Comparison of ENCODE assay signal across 13 cellular contexts in genomic region chr10:29946614-29946952, GRCh38.
DNase-seq lines count a peak whose midpoint lies in the region; ATAC-seq and TF ChIP-seq lines count a peak whose summit lies in the region.
"Had no signal": no experiment of that assay in that cellular context is flagged by ENCODE, and none has a peak within 500 bp of the region (broad histone marks: within the 10 kb centered on the region; RNA-seq: fewer than 3 reads in every experiment).

No MANE protein-coding gene starts in this region.

- H3F3A ChIP-seq in GM23338 (replicated peaks; ENCODE audit: low read depth) = no peaks in the 10 kb centered on the region

- H3K36me3 ChIP-seq in GM23338 (ENCODE audit: insufficient read depth) (no peaks in the 10 kb centered on the region), breast epithelium (no peaks in the 10 kb centered on the region), right lobe of liver (no peaks in the 10 kb centered on the region), skeletal muscle tissue (ENCODE audit: control insufficient read depth in 3 of 3, insufficient read depth in 3 of 3, low read length in 3 of 3) (no peaks in the 10 kb centered on the region), OCI-LY7 (ENCODE audit: insufficient read depth, low read length) (no peaks in the 10 kb centered on the region)

- 84% methylated on average over 3 of the region's 3 CpGs for WGBS in right lobe of liver (ENCODE audit: insufficient coverage, low coverage, low lambda C conversion rate, missing lambda C conversion rate)

- DNase-seq in GM23338 (ENCODE audit: low spot score) (no peak), breast epithelium (ENCODE audit: low spot score in 2 of 2) (no peak), right lobe of liver (no peak), OCI-LY7 (ENCODE audit: low spot score) (no peak)
- DNase-seq: activated CD8-positive, alpha-beta memory T cell treated with anti-CD3 and anti-CD28 coated beads for 24 hours; NCI-H187; NCI-H510A treated with DMSO at 0.1 percent for 48 hours; stimulated activated CD4-positive, alpha-beta T cell treated with anti-CD3 and anti-CD28 coated beads, Interleukin-15, amount 100 ng/mL, for 24 hours had no signal

- H2AFZ ChIP-seq in GM23338 (0 out of 2 replicates have a peak overlapping the region, but pooled peaks have one; percentile 32), OCI-LY7 (ENCODE audit: low read length) (no peak overlapping the region)

- TF ChIP-seq CTCF in GM23338 (conservative IDR thresholded peaks at IDR 0.05; ENCODE audit: low read depth in 2 of 2) (no peak), breast epithelium (IDR thresholded peaks at IDR 0.05) (no peak), right lobe of liver (IDR thresholded peaks at IDR 0.05) (no peak), OCI-LY7 (conservative IDR thresholded peaks at IDR 0.05; ENCODE audit: low read length) (no peak)

- H3K27ac Mint-ChIP-seq in GM23338 = no peak overlapping the region
- H3K27ac Mint-ChIP-seq: activated T-helper 17 cell treated with anti-CD3 and anti-CD28 coated beads, Interleukin-2, amount 50 U/mL, for 72 hours had no signal

- H3K4me3 Mint-ChIP-seq in GM23338 = no peak overlapping the region
- H3K4me3 Mint-ChIP-seq: activated T-helper 17 cell treated with anti-CD3 and anti-CD28 coated beads, Interleukin-2, amount 50 U/mL, for 72 hours had no signal

- H3K9ac ChIP-seq in skeletal muscle tissue (ENCODE audit: low read depth in 1 of 3, low read length in 3 of 3) = peak overlapping the region in 2 of 3 donors; percentile 70 to 81

- H3K27me3 ChIP-seq in GM23338 (ENCODE audit: insufficient read depth) = no peaks in the 10 kb centered on the region
- H3K27me3 ChIP-seq in breast epithelium = no peaks in the 10 kb centered on the region
- H3K27me3 ChIP-seq in right lobe of liver = no peaks in the 10 kb centered on the region
- H3K27me3 ChIP-seq in skeletal muscle tissue (ENCODE audit: control insufficient read depth in 3 of 3, insufficient read depth in 3 of 3, low read length in 3 of 3) = no peaks in the 10 kb centered on the region

- no peaks in the 10 kb centered on the region for H3K79me2 ChIP-seq in GM23338 (replicated peaks; ENCODE audit: insufficient read depth)
- no peaks in the 10 kb centered on the region for H3K79me2 ChIP-seq in OCI-LY7 (ENCODE audit: insufficient read depth, low read depth, low read length)

- POLR2A ChIA-PET in OCI-LY7 (lab: Charles Lee) = no interaction called here

- no peak for TF ChIP-seq POLR2A in breast epithelium (IDR thresholded peaks at IDR 0.05)
- no peak for TF ChIP-seq POLR2A in right lobe of liver (IDR thresholded peaks at IDR 0.05)

- CTCF ChIA-PET in OCI-LY7 (lab: Charles Lee; ENCODE audit: unreplicated experiment) = no interaction called here

- H3K27me3 Mint-ChIP-seq in GM23338 (ENCODE audit: insufficient read depth, low read depth, poor library complexity) = peaks cover 2% of the 10 kb centered on the region

- H3K36me3 Mint-ChIP-seq in GM23338 (ENCODE audit: low read depth) = no peaks in the 10 kb centered on the region

- intact Hi-C loops in breast epithelium (cut with DNase I; ENCODE audit: low total_unique reads) (no loop called here), right lobe of liver (cut with DNase I) (no loop called here), OCI-LY7 (cut with micrococcal nuclease; ENCODE audit: unreplicated experiment) (no loop called here)

- H3K4me2 ChIP-seq in GM23338 (no peak overlapping the region), OCI-LY7 (ENCODE audit: low read length) (no peak overlapping the region)

- no TSS peak for BruUV-seq in OCI-LY7 (replicated peaks; lab: Mats Ljungman, UMichigan)

- H3K4me3 ChIP-seq in GM23338 = no peak overlapping the region
- no peak overlapping the region for H3K4me3 ChIP-seq in breast epithelium
- no peak overlapping the region for H3K4me3 ChIP-seq in right lobe of liver
- H3K4me3 ChIP-seq in skeletal muscle tissue (ENCODE audit: low read length in 3 of 3) = peak overlapping the region; percentile 46 to 61 (median 60)
- no peak overlapping the region for H3K4me3 ChIP-seq in OCI-LY7 (ENCODE audit: low read depth, low read length, poor library complexity, severe bottlenecking)

- no peaks in the 10 kb centered on the region for H3K9me3 Mint-ChIP-seq in GM23338
- H3K9me3 Mint-ChIP-seq: activated T-helper 17 cell treated with anti-CD3 and anti-CD28 coated beads, Interleukin-2, amount 50 U/mL, for 72 hours had no signal

- H3K4me1 ChIP-seq in GM23338 (ENCODE audit: insufficient read depth) (no peaks in the 10 kb centered on the region), breast epithelium (peaks cover 9 to 17% of the 10 kb centered on the region in 2 donors), right lobe of liver (peaks cover 0 to 37% (median 20%) of the 10 kb centered on the region in 4 donors), skeletal muscle tissue (ENCODE audit: control insufficient read depth in 3 of 3, insufficient read depth in 3 of 3, low read length in 3 of 3) (peaks cover 21 to 31% (median 25%) of the 10 kb centered on the region in 3 donors), OCI-LY7 (ENCODE audit: insufficient read depth, low read length, poor library complexity, severe bottlenecking) (no peaks in the 10 kb centered on the region)

- H3K9me2 ChIP-seq in GM23338 (ENCODE audit: insufficient read depth) (no peaks in the 10 kb centered on the region; the same call in 1 of the 2 replicates), OCI-LY7 (ENCODE audit: insufficient read depth, low read length) (no peaks in the 10 kb centered on the region)

- H3K4me1 Mint-ChIP-seq in GM23338 = peaks cover 6% of the 10 kb centered on the region; the same call in 2 of the 3 replicates

- ATAC-seq in GM23338 (no peak), right lobe of liver (no peak), GM21528 (IDR thresholded peaks at IDR 0.05; ENCODE audit: low FRiP score, unreplicated experiment) (no peak), GM18511 (IDR thresholded peaks at IDR 0.05; ENCODE audit: unreplicated experiment) (no peak)
- no peak for ATAC-seq in activated CD4-positive, CD25-positive, alpha-beta regulatory T cell treated with anti-CD3 and anti-CD28 coated beads, Interleukin-2, amount 50 U/mL, for 24 hours
- ATAC-seq: activated T-helper 17 cell treated with anti-CD3 and anti-CD28 coated beads, Interleukin-2, amount 50 U/mL, for 72 hours had no signal

- H3K27ac ChIP-seq in GM23338 (ENCODE audit: low read depth) = no peak overlapping the region
- peak overlapping the region; percentile 80 to 90 for H3K27ac ChIP-seq in breast epithelium
- H3K27ac ChIP-seq in right lobe of liver = peak overlapping the region; percentile 81 to 95 (median 94)
- H3K27ac ChIP-seq in skeletal muscle tissue (ENCODE audit: low read depth, low read length) = peak overlapping the region; percentile 82
- no peak overlapping the region for H3K27ac ChIP-seq in OCI-LY7 (ENCODE audit: low read depth, low read length, poor library complexity, severe bottlenecking)

- no peaks in the 10 kb centered on the region for H4K20me1 ChIP-seq in GM23338 (replicated peaks; ENCODE audit: insufficient read depth)
- no peaks in the 10 kb centered on the region for H4K20me1 ChIP-seq in OCI-LY7 (ENCODE audit: insufficient read depth, low read length)

- H3K9me3 ChIP-seq in breast epithelium = no peaks in the 10 kb centered on the region
- H3K9me3 ChIP-seq in right lobe of liver = no peaks in the 10 kb centered on the region
- no peaks in the 10 kb centered on the region for H3K9me3 ChIP-seq in skeletal muscle tissue (ENCODE audit: control insufficient read depth in 3 of 3, low read length in 3 of 3)
- no peaks in the 10 kb centered on the region for H3K9me3 ChIP-seq in OCI-LY7 (ENCODE audit: low read length)

TF ChIP-seq in GM23338, 12 proteins besides CTCF, POLR2A, EP300 and RAD21:
- TF ChIP-seq JUNB (IDR thresholded peaks at IDR 0.05; ENCODE audit: unreplicated experiment) (no peak), ZNF331 (CRISPR knock-in tag; IDR thresholded peaks at IDR 0.05; ENCODE audit: low read depth) (no peak), CREB1 (CRISPR knock-in tag; IDR thresholded peaks at IDR 0.05; ENCODE audit: low read depth) (no peak), REST (IDR thresholded peaks at IDR 0.05; ENCODE audit: unreplicated experiment) (no peak), EZH2 (IDR thresholded peaks at IDR 0.05; ENCODE audit: low read depth, unreplicated experiment) (no peak)

Comparison
In these comparisons a context has a peak if more than half of its experiments do, and no peak if none do; other contexts are left out.
1. H3K27ac ChIP-seq: peak in breast epithelium (2 of 2), right lobe of liver (3 of 3) and skeletal muscle tissue (single experiment); none in GM23338 (single experiment) and OCI-LY7 (single experiment).
2. H3K4me3 ChIP-seq: peak in skeletal muscle tissue (3 of 3); none in GM23338 (single experiment), breast epithelium (0 of 3), right lobe of liver (0 of 3) and OCI-LY7 (single experiment).